1 cellular context compared by ENCODE assay signal in genomic region chr4:185101354-185101890, GRCh38.
TF ChIP-seq lines count a peak whose summit lies in the region.

No MANE protein-coding gene starts in this region.

TF ChIP-seq in SK-N-SH, 30 proteins besides CTCF, POLR2A, EP300 and RAD21 (continued from another document):
- TF ChIP-seq NRF1 (IDR thresholded peaks at IDR 0.05; ENCODE audit: low read depth, low read length) = no peak
